Comparison of ENCODE assay signal across 13 cellular contexts in the genomic region with DNA sequence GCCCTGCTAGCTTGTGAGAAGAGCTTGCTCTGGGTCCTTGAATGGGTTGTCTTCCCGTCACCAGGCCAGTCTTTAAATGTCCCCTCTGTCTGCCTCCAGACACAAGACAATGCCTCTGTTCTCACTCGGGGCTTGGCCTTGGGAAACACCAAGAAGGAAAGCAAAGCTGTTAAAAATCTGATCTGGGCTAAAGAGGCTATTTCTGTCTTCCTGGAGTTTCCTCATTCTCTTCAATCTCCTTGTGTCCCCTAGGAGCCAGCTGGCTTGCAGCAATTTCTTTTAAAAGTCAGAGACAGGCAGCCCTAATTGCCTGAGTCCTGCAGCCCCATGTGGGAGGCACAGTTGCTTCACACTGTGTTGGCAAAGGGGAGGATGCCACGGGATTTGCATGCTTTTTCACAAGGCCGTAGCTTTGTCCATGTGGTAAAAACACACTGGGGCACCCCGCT. TPM values are rescaled to one million over a fixed set of nuclear protein-coding genes. Genes with fewer than 3 reads are reported as not detected.
DNase-seq lines count a peak whose midpoint lies in the region; ATAC-seq, FAIRE-seq and TF ChIP-seq lines count a peak whose summit lies in the region.
"Had no signal": no experiment of that assay in that cellular context is flagged by ENCODE, and none has a peak within 500 bp of the region (broad histone marks: within the 10 kb centered on the region; RNA-seq: fewer than 3 reads in every experiment).

No MANE protein-coding gene starts in this region.

- no peak overlapping the region for H3K9ac ChIP-seq in HepG2 (ENCODE audit: insufficient read depth, low read depth, low read length)

- POLR2A ChIA-PET in HepG2 (lab: Yijun Ruan, JAX): interaction anchor here (0.6 kb wide), 1 partner anchor 1877 kb away, joined by 3 read pairs; no protein-coding TSS in a partner anchor

- TF ChIP-seq EP300 in HepG2 (IDR thresholded peaks at IDR 0.05; ENCODE audit: low read depth in 2 of 2, low read length in 2 of 2): no peak
- TF ChIP-seq EP300 in HepG2 (CRISPR knock-in tag; IDR thresholded peaks at IDR 0.05; ENCODE audit: borderline replicate concordance): no peak

- H3K4me1 ChIP-seq in osteoblast (ENCODE audit: insufficient read depth, low read length) (peaks cover 3% of the 10 kb centered on the region), HepG2 (ENCODE audit: insufficient read depth, low read length) (no peaks in the 10 kb centered on the region)

- H3K4me2 ChIP-seq in osteoblast (ENCODE audit: insufficient read depth, low read length): no peak overlapping the region
- H3K4me2 ChIP-seq in HepG2 (ENCODE audit: low read depth, low read length): no peak overlapping the region

- no peak for TF ChIP-seq RAD21 in HepG2 (CRISPR knock-in tag; IDR thresholded peaks at IDR 0.05)

- CTCF ChIA-PET in HepG2 (lab: Yijun Ruan, JAX; ENCODE audit: low intra/inter-chr PET ratio, low total read pairs): no interaction called here

- H3K9me3 ChIP-seq in osteoblast (ENCODE audit: low read depth, low read length): no peaks in the 10 kb centered on the region
- H3K9me3 ChIP-seq in HepG2 (ENCODE audit: low read length): no peaks in the 10 kb centered on the region

- no TSS peak for BruUV-seq in HepG2 (replicated peaks; lab: Mats Ljungman, UMichigan)

- H2AFZ ChIP-seq in osteoblast (ENCODE audit: low read length) (no peak overlapping the region), HepG2 (ENCODE audit: low read length) (no peak overlapping the region)

- TF ChIP-seq CTCF in fibroblast of the aortic adventitia (IDR thresholded peaks at IDR 0.05; ENCODE audit: insufficient read depth, low read length) (no peak), osteoblast (IDR thresholded peaks at IDR 0.05; ENCODE audit: extremely low read depth, low read depth, low read length) (no peak), HepG2 (CRISPR knock-in tag; IDR thresholded peaks at IDR 0.05) (no peak)

- DNase-seq in C1 segment of cervical spinal cord (lab: John Stamatoyannopoulos, UW) (peak in 10 of 14 donors; percentile 56 to 87 (median 74)), SK-MEL-5 (ENCODE audit: low read depth, low spot score) (peak; percentile 83), fibroblast of the aortic adventitia (ENCODE audit: low read depth) (peak; percentile 65), osteoblast (ENCODE audit: insufficient read length, low spot score, missing footprints) (peak; percentile 80), HepG2 (ENCODE audit: low spot score) (no peak), NCI-H774 (lab: John Stamatoyannopoulos, UW) (no peak), NCI-H2081 (lab: John Stamatoyannopoulos, UW) (no peak)
- DNase-seq: activated CD8-positive, alpha-beta memory T cell treated with anti-CD3 and anti-CD28 coated beads, Interleukin-2, amount 50 U/mL, for 4 hours; foreskin fibroblast; MM.1S; NCI-H82 had no signal

- H3K36me3 ChIP-seq in osteoblast (ENCODE audit: insufficient read depth, low read length): no peaks in the 10 kb centered on the region
- no peaks in the 10 kb centered on the region for H3K36me3 ChIP-seq in HepG2 (replicated peaks in 1 of 2; ENCODE audit: control insufficient read depth in 1 of 2, insufficient read depth in 2 of 2, low read length in 2 of 2)

- no peak for TF ChIP-seq POLR2A in HepG2 (IDR thresholded peaks at IDR 0.05; ENCODE audit: insufficient read depth in 1 of 2, low read depth in 2 of 2, low read length in 2 of 2)

- H3K27me3 ChIP-seq in osteoblast (ENCODE audit: insufficient read depth, low read length): peaks cover 17% of the 10 kb centered on the region
- H3K27me3 ChIP-seq in HepG2 (ENCODE audit: control insufficient read depth in 1 of 2, insufficient read depth in 2 of 2, low read length in 2 of 2): peaks cover 6 to 44% of the 10 kb centered on the region in 2 experiments

- in situ Hi-C loops in SK-MEL-5 (cut with HindIII; ENCODE audit: low pct_unique_long_range_greater_than_20kb, low sequenced_read_pairs): no loop called here
- in situ Hi-C loops in HepG2 (cut with HindIII; ENCODE audit: extremely low pct_ligation_motif_present, low pct_unique_long_range_greater_than_20kb): no loop called here

- H3K4me3 ChIP-seq in fibroblast of the aortic adventitia (ENCODE audit: low read depth, low read length) (no peak overlapping the region), osteoblast (ENCODE audit: insufficient read depth, low read length) (no peak overlapping the region), HepG2 (replicated peaks in 1 of 3; ENCODE audit: insufficient read depth in 1 of 3, low read depth in 2 of 3, low read length in 3 of 3) (no peak overlapping the region)

- 12% methylated on average over 5 of the region's 5 CpGs for WGBS in HepG2 (ENCODE audit: low lambda C conversion rate)

- H4K20me1 ChIP-seq in osteoblast (ENCODE audit: insufficient read depth, low read length) (no peaks in the 10 kb centered on the region), HepG2 (ENCODE audit: insufficient read depth, low read length) (no peaks in the 10 kb centered on the region)

- no peak for FAIRE-seq in HepG2 (lab: Jason Lieb, UNC)

- H3K27ac ChIP-seq in osteoblast (ENCODE audit: low read depth, low read length): no peak overlapping the region
- no peak overlapping the region for H3K27ac ChIP-seq in HepG2 (ENCODE audit: extremely low read length, insufficient read depth, low read length)

- intact Hi-C loops in HepG2 (cut with micrococcal nuclease; ENCODE audit: unreplicated experiment): no loop called here

- H3K79me2 ChIP-seq in osteoblast (ENCODE audit: insufficient read depth, low read length): no peaks in the 10 kb centered on the region
- no peaks in the 10 kb centered on the region for H3K79me2 ChIP-seq in HepG2 (ENCODE audit: insufficient read depth, low read length)

- no peak for ATAC-seq in HepG2
- ATAC-seq in GM21576 (IDR thresholded peaks at IDR 0.05; ENCODE audit: unreplicated experiment): no peak

TF ChIP-seq in HepG2, 621 proteins besides CTCF, POLR2A, EP300 and RAD21:
- TF ChIP-seq EZH2 (conservative IDR thresholded peaks at IDR 0.05; ENCODE audit: low read depth, low read length): no peak
- TF ChIP-seq ZFP1 (CRISPR knock-in tag; IDR thresholded peaks at IDR 0.05): no peak

RNA-seq across cellular contexts. Expression of a gene that starts 2.6 kb away (rescaled TPM):
- total RNA-seq in SK-MEL-5 (2014; rRNA removed; shearing (Covaris generic)): not detected in 2 replicates
- not detected in 2 replicates for polyA plus RNA-seq in SK-MEL-5 (2015; cell fraction: cytosol; rRNA removed)
- not detected in 2 replicates for polyA plus RNA-seq in SK-MEL-5 (2015; cell fraction: nucleus; rRNA removed)
- total RNA-seq in fibroblast of the aortic adventitia (ENCODE audit: low replicate concordance): not detected in 2 replicates
- not detected in 2 replicates for total RNA-seq in osteoblast
- total RNA-seq in HepG2 (2016; rRNA removed; fragmentation: Illumina TruSeq; extraction: Trizol): not detected in 2 replicates
- not detected in 2 replicates for total RNA-seq in HepG2 (2016; cell fraction: cytosol; rRNA removed; fragmentation: Illumina TruSeq; extraction: Trizol; ENCODE audit: low read depth)
- not detected in 2 replicates for total RNA-seq in HepG2 (2016; cell fraction: insoluble cytoplasmic fraction; rRNA removed; fragmentation: Illumina TruSeq; extraction: Trizol)
- not detected in 2 replicates for total RNA-seq in HepG2 (2016; cell fraction: membrane; rRNA removed; fragmentation: Illumina TruSeq; extraction: Trizol)
- total RNA-seq in HepG2 (2016; cell fraction: nucleus; rRNA removed; fragmentation: Illumina TruSeq; extraction: Trizol): not detected in 2 replicates
- not detected in 2 replicates for polyA plus RNA-seq in HepG2 (2011; rRNA removed)
- polyA plus RNA-seq in HepG2 (2011; cell fraction: cytosol; rRNA removed): not detected in 2 replicates
- polyA plus RNA-seq in HepG2 (2011; cell fraction: nucleus; rRNA removed): not detected in 2 replicates
- not detected in 2 replicates for polyA plus RNA-seq in HepG2 (2012)
- not detected in 2 replicates for polyA plus RNA-seq in HepG2 (2016; cell fraction: cytosol; fragmentation: Illumina TruSeq; extraction: Trizol; ENCODE audit: low read depth)
- polyA plus RNA-seq in HepG2 (2016; cell fraction: insoluble cytoplasmic fraction; fragmentation: Illumina TruSeq; extraction: Trizol; ENCODE audit: low read depth): not detected in 2 replicates
- polyA plus RNA-seq in HepG2 (2016; cell fraction: membrane; fragmentation: Illumina TruSeq; extraction: Trizol; ENCODE audit: low read depth): not detected in 2 replicates
- not detected in 2 replicates for polyA plus RNA-seq in HepG2 (2016; cell fraction: nucleus; fragmentation: Illumina TruSeq; extraction: Trizol; ENCODE audit: insufficient read depth, low read depth)
- not detected in 2 replicates for polyA minus RNA-seq in HepG2 (2011; rRNA and poly(A)+ RNA removed; ENCODE audit: low replicate concordance)
- not detected in 2 replicates for polyA minus RNA-seq in HepG2 (2011; cell fraction: cytosol; rRNA and poly(A)+ RNA removed)
- polyA minus RNA-seq in HepG2 (2011; cell fraction: nucleus; rRNA and poly(A)+ RNA removed): not detected in 2 replicates
- total RNA-seq: lung microvascular endothelial cell had no signal

RNA-seq across cellular contexts. Expression of a gene that starts 49.4 kb away (rescaled TPM):
- total RNA-seq in SK-MEL-5 (2014; rRNA removed; shearing (Covaris generic)): 0.11 TPM in 1 of 2 replicates, not detected in the other
- polyA plus RNA-seq in SK-MEL-5 (2015; cell fraction: cytosol; rRNA removed): not detected in 2 replicates
- polyA plus RNA-seq in SK-MEL-5 (2015; cell fraction: nucleus; rRNA removed): 0.64 TPM in 1 of 2 replicates, not detected in the other
- total RNA-seq in fibroblast of the aortic adventitia (ENCODE audit: low replicate concordance) (not detected in 2 replicates), osteoblast (not detected in 2 replicates), HepG2 (2016; rRNA removed; fragmentation: Illumina TruSeq; extraction: Trizol) (not detected in 2 replicates)
- total RNA-seq in HepG2 (2016; cell fraction: cytosol; rRNA removed; fragmentation: Illumina TruSeq; extraction: Trizol; ENCODE audit: low read depth): not detected in 2 replicates
- not detected in 2 replicates for total RNA-seq in HepG2 (2016; cell fraction: insoluble cytoplasmic fraction; rRNA removed; fragmentation: Illumina TruSeq; extraction: Trizol)
- total RNA-seq in HepG2 (2016; cell fraction: membrane; rRNA removed; fragmentation: Illumina TruSeq; extraction: Trizol): not detected in 2 replicates
- total RNA-seq in HepG2 (2016; cell fraction: nucleus; rRNA removed; fragmentation: Illumina TruSeq; extraction: Trizol): not detected in 2 replicates
- not detected in 2 replicates for polyA plus RNA-seq in HepG2 (2011; rRNA removed)
- polyA plus RNA-seq in HepG2 (2011; cell fraction: cytosol; rRNA removed): not detected in 2 replicates
- not detected in 2 replicates for polyA plus RNA-seq in HepG2 (2011; cell fraction: nucleus; rRNA removed)
- polyA plus RNA-seq in HepG2 (2012): not detected in 2 replicates
- polyA plus RNA-seq in HepG2 (2016; cell fraction: cytosol; fragmentation: Illumina TruSeq; extraction: Trizol; ENCODE audit: low read depth): not detected in 2 replicates
- polyA plus RNA-seq in HepG2 (2016; cell fraction: insoluble cytoplasmic fraction; fragmentation: Illumina TruSeq; extraction: Trizol; ENCODE audit: low read depth): not detected in 2 replicates
- polyA plus RNA-seq in HepG2 (2016; cell fraction: membrane; fragmentation: Illumina TruSeq; extraction: Trizol; ENCODE audit: low read depth): not detected in 2 replicates
- not detected in 2 replicates for polyA plus RNA-seq in HepG2 (2016; cell fraction: nucleus; fragmentation: Illumina TruSeq; extraction: Trizol; ENCODE audit: insufficient read depth, low read depth)
- polyA minus RNA-seq in HepG2 (2011; rRNA and poly(A)+ RNA removed; ENCODE audit: low replicate concordance): not detected in 2 replicates
- polyA minus RNA-seq in HepG2 (2011; cell fraction: cytosol; rRNA and poly(A)+ RNA removed): not detected in 2 replicates
- not detected in 2 replicates for polyA minus RNA-seq in HepG2 (2011; cell fraction: nucleus; rRNA and poly(A)+ RNA removed)

Comparison
In these comparisons a context has a peak if more than half of its experiments do, and no peak if none do; other contexts are left out.
1. DNase-seq: peak in C1 segment of cervical spinal cord (10 of 14), SK-MEL-5 (single experiment), fibroblast of the aortic adventitia (single experiment) and osteoblast (single experiment); none in HepG2 (single experiment), NCI-H774 (single experiment) and NCI-H2081 (0 of 2).